Comparison of ENCODE assay signal across 8 cellular contexts in the genomic region with DNA sequence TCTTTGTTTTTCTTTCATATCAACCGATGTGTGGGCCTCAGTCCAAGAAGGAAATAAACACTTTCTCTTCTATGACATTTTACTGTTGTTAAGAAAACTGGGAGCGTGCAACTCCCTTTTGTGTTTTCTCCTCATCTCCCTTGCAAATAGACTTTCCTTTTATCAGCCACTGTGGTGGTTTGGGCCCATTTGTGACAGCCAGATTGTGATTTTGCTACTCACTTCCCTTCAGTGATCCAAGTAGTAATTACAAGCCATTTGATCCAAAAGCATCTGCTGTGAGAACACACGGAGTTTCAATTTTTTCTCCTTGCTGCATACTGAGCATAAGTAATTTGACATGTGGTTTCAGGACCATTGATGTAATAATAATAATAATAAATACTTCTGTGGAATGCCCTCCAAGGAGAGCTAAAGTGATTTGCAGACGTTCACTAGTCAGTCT.
DNase-seq lines count a peak whose midpoint lies in the region; ATAC-seq and TF ChIP-seq lines count a peak whose summit lies in the region.

No MANE protein-coding gene starts in this region.

- TF ChIP-seq CTCF in AG04450 (IDR thresholded peaks at IDR 0.05; ENCODE audit: low read depth, low read length): no peak
- TF ChIP-seq CTCF in fibroblast of lung (conservative IDR thresholded peaks at IDR 0.05 in 1 of 2, IDR thresholded peaks at IDR 0.05 in 1 of 2; ENCODE audit: low read depth in 1 of 2, low read length in 2 of 2): no peak
- no peak for TF ChIP-seq CTCF in upper lobe of right lung (IDR thresholded peaks at IDR 0.05)
- TF ChIP-seq CTCF in body of pancreas (IDR thresholded peaks at IDR 0.05): no peak

- POLR2A ChIA-PET in AG04450 (lab: Yijun Ruan, JAX): interaction anchor here (0.5 to 1.1 kb wide), 4 partner anchors 47 to 240 kb away, joined by 3 to 4 read pairs (median 3); no protein-coding TSS in a partner anchor

- ATAC-seq in GM21381 (IDR thresholded peaks at IDR 0.05; ENCODE audit: unreplicated experiment): peak; percentile 3
- ATAC-seq in upper lobe of right lung: no peak
- no peak for ATAC-seq in body of pancreas

- H3K9me3 ChIP-seq in AG04450 (ENCODE audit: control insufficient read depth, insufficient read depth, low read length) (no peaks in the 10 kb centered on the region), fibroblast of lung (ENCODE audit: control insufficient read depth, insufficient read depth, low read depth, low read length) (no peaks in the 10 kb centered on the region), upper lobe of right lung (no peaks in the 10 kb centered on the region), SJCRH30 (replicated peaks) (no peaks in the 10 kb centered on the region), body of pancreas (no peaks in the 10 kb centered on the region)

- 31 to 44% methylated on average over 4 of the region's 4 CpGs for WGBS in body of pancreas, 2 donors

- intact Hi-C loops in upper lobe of right lung (cut with DNase I): loop anchor here (10.0 kb wide), 1 partner anchor 237 kb away; no protein-coding TSS in a partner anchor
- intact Hi-C loops in body of pancreas (cut with DNase I): no loop called here

- H3K4me1 ChIP-seq in fibroblast of lung (ENCODE audit: control insufficient read depth, extremely low read depth, insufficient read depth, low read length): peaks cover 4% of the 10 kb centered on the region
- peaks cover 15% of the 10 kb centered on the region for H3K4me1 ChIP-seq in upper lobe of right lung
- H3K4me1 ChIP-seq in SJCRH30: peaks cover 12% of the 10 kb centered on the region
- peaks cover 9% of the 10 kb centered on the region for H3K4me1 ChIP-seq in body of pancreas

- no peaks in the 10 kb centered on the region for H3K79me2 ChIP-seq in fibroblast of lung (ENCODE audit: control insufficient read depth, insufficient read depth, low read length)

- H3K4me3 ChIP-seq in AG04450 (ENCODE audit: low read depth, low read length) (peak overlapping the region; percentile 31; the same call in 1 of the 2 replicates), fibroblast of lung (replicated peaks in 1 of 4; ENCODE audit: control extremely low read depth in 1 of 4, insufficient read depth in 1 of 4, low read depth in 3 of 4, low read length in 4 of 4) (peak overlapping the region; percentile 3 to 22 (median 16)), upper lobe of right lung (peak overlapping the region; percentile 0), SJCRH30 (no peak overlapping the region), body of pancreas (no peak overlapping the region)

- CTCF ChIA-PET in AG04450 (lab: Charles Lee): interaction anchor here (0.6 to 7.2 kb wide), 7 partner anchors 77 to 497 kb away, joined by 4 to 163 read pairs (median 13); no protein-coding TSS in a partner anchor

- H3K36me3 ChIP-seq in fibroblast of lung (ENCODE audit: control insufficient read depth, insufficient read depth, low read length) (no peaks in the 10 kb centered on the region), upper lobe of right lung (no peaks in the 10 kb centered on the region), SJCRH30 (0 out of 2 replicates have a peak, but pooled peaks cover 8% of the 10 kb centered on the region), body of pancreas (replicated peaks in 1 of 2; ENCODE audit: insufficient read depth in 1 of 2, low read depth in 2 of 2) (no peaks in the 10 kb centered on the region)

- peak overlapping the region; percentile 11 for H3K27ac ChIP-seq in AG04450 (ENCODE audit: low read depth, low read length)
- peak overlapping the region; percentile 73 for H3K27ac ChIP-seq in fibroblast of lung (ENCODE audit: insufficient read depth, low read length)
- H3K27ac ChIP-seq in upper lobe of right lung: peak overlapping the region; percentile 39
- H3K27ac ChIP-seq in SJCRH30: no peak overlapping the region; the same call in 1 of the 2 replicates
- no peak overlapping the region for H3K27ac ChIP-seq in body of pancreas

- no peak overlapping the region for H2AFZ ChIP-seq in fibroblast of lung (ENCODE audit: low read length)

- H3K4me2 ChIP-seq in fibroblast of lung (ENCODE audit: extremely low read depth, insufficient read depth, low read length): peak overlapping the region; percentile 80

- H3K9ac ChIP-seq in fibroblast of lung (ENCODE audit: insufficient read depth, low read length): no peak overlapping the region

- DNase-seq in AG04450 (ENCODE audit: low read depth, low spot score) (no peak), NCI-H69 (lab: John Stamatoyannopoulos, UW) (peak; percentile 85), fibroblast of lung (ENCODE audit: low read depth in 2 of 2) (peak; percentile 56 to 84), upper lobe of right lung (no peak), COLO668 (lab: John Stamatoyannopoulos, UW; ENCODE audit: unreplicated experiment) (no peak), SJCRH30 (no peak), body of pancreas (no peak)

- TF ChIP-seq POLR2A in body of pancreas (IDR thresholded peaks at IDR 0.05): no peak

- H4K20me1 ChIP-seq in fibroblast of lung (ENCODE audit: control insufficient read depth, extremely low read depth, insufficient read depth, low read length): no peaks in the 10 kb centered on the region

- H3K27me3 ChIP-seq in AG04450 (ENCODE audit: control insufficient read depth, insufficient read depth, low read length) (no peaks in the 10 kb centered on the region), fibroblast of lung (ENCODE audit: control insufficient read depth, insufficient read depth, low read length) (no peaks in the 10 kb centered on the region), upper lobe of right lung (no peaks in the 10 kb centered on the region), SJCRH30 (no peaks in the 10 kb centered on the region), body of pancreas (no peaks in the 10 kb centered on the region)

Comparison
In these comparisons a context has a peak if more than half of its experiments do, and no peak if none do; other contexts are left out.
1. DNase-seq: peak in NCI-H69 (single experiment) and fibroblast of lung (2 of 2); none in AG04450 (single experiment), upper lobe of right lung (single experiment), COLO668 (single experiment), SJCRH30 (0 of 2) and body of pancreas (0 of 4).
2. H3K27ac ChIP-seq: peak in AG04450 (single experiment), fibroblast of lung (single experiment) and upper lobe of right lung (single experiment); none in SJCRH30 (single experiment) and body of pancreas (0 of 4).
3. H3K4me3 ChIP-seq: peak in AG04450 (single experiment), fibroblast of lung (4 of 4) and upper lobe of right lung (single experiment); none in SJCRH30 (single experiment) and body of pancreas (0 of 2).